Comparison of ENCODE assay signal across 8 cellular contexts in genomic region chr12:47819902-47820630, GRCh38. TPM values are rescaled to one million over a fixed set of nuclear protein-coding genes. Genes with fewer than 3 reads are reported as not detected.
DNase-seq lines count a peak whose midpoint lies in the region; ATAC-seq lines count a peak whose summit lies in the region.

Gene HDAC7 (minus strand): TSS chr12:47819903. CDS start chr12:47819785, 118 bp downstream.

- DNase-seq in NCI-H69 (lab: John Stamatoyannopoulos, UW): peak; percentile 74
- peak; percentile 82 for DNase-seq in activated CD8-positive, alpha-beta memory T cell treated with anti-CD3 and anti-CD28 coated beads, Interleukin-2, amount 50 U/mL, for 48 hours
- DNase-seq in mesenteric fat pad (ENCODE audit: low spot score): no peak
- DNase-seq in stimulated activated CD8-positive, alpha-beta memory T cell treated with anti-CD3 and anti-CD28 coated beads, Interleukin-15, amount 100 ng/mL, for 48 hours (ENCODE audit: low read depth in 2 of 2): peak; percentile 50 to 69

- ATAC-seq in HG02763 (IDR thresholded peaks at IDR 0.05; ENCODE audit: unreplicated experiment) (peak; percentile 35), HG02970 (IDR thresholded peaks at IDR 0.05; ENCODE audit: low FRiP score, unreplicated experiment) (no peak)

- peak within 1 kb of the TSS; percentile 55; the same call in 1 of the 2 replicates for H3K4me3 ChIP-seq in GM08714 (ENCODE audit: low read length)

- in situ Hi-C loops in endometrial microvascular endothelial cells (cut with HindIII; ENCODE audit: inconsistent ontology term, low pct_unique_long_range_greater_than_20kb, low sequenced_read_pairs): no loop called here

RNA-seq across cellular contexts. Expression of gene HDAC7, which starts in this region (rescaled TPM):
- total RNA-seq in endometrial microvascular endothelial cells (ENCODE audit: inconsistent ontology term) (84.6 TPM), mesenteric fat pad (105 TPM)
